8 cellular contexts compared by ENCODE assay signal in genomic region chr14:67515386-67516079, GRCh38. TPM values are rescaled to one million over a fixed set of nuclear protein-coding genes. Genes with fewer than 3 reads are reported as not detected.
DNase-seq lines count a peak whose midpoint lies in the region; ATAC-seq and TF ChIP-seq lines count a peak whose summit lies in the region.

No MANE protein-coding gene starts in this region.

- peak overlapping the region; percentile 61 for H2AFZ ChIP-seq in KMS-11 (ENCODE audit: low read depth)

- H3K4me3 ChIP-seq in AG04450 (ENCODE audit: low read depth, low read length) (peak overlapping the region; percentile 65), KMS-11 (IDR thresholded peaks at IDR 0.05; ENCODE audit: insufficient read depth, low read depth, low read length) (no peak overlapping the region), psoas muscle (peak overlapping the region; percentile 93)

- H3K36me3 ChIP-seq in KMS-11 (ENCODE audit: insufficient read depth) (no peaks in the 10 kb centered on the region), psoas muscle (ENCODE audit: insufficient read depth in 1 of 2, low read depth in 1 of 2) (no peaks in the 10 kb centered on the region)

- no peak overlapping the region for H3K27ac ChIP-seq in AG04450 (ENCODE audit: low read depth, low read length)
- H3K27ac ChIP-seq in KMS-11 = no peak overlapping the region
- no peak overlapping the region for H3K27ac ChIP-seq in psoas muscle

- H3K4me1 Mint-ChIP-seq in activated T-helper 1 cell treated with anti-CD3 and anti-CD28 coated beads, Interleukin-12 subunit alpha, Interleukin-12 subunit beta, Interleukin-2, Interleukin-4 antibody, amounts not matched to agents 30 ng/mL and 10 ng/mL and 1 ng/mL, durations not matched to agents 14 hours and 24 hours and 36 hours (ENCODE audit: low read depth) = peaks cover 9% of the 10 kb centered on the region

- H3K9me3 ChIP-seq in AG04450 (ENCODE audit: control insufficient read depth, insufficient read depth, low read length) (no peaks in the 10 kb centered on the region), psoas muscle (no peaks in the 10 kb centered on the region)

- CTCF ChIA-PET in AG04450 (lab: Charles Lee) = interaction anchor here (2.2 to 2.3 kb wide), 2 partner anchors 11 to 55 kb away, joined by 15 to 17 read pairs; no protein-coding TSS in a partner anchor

- TF ChIP-seq CTCF in AG04450 (IDR thresholded peaks at IDR 0.05; ENCODE audit: low read depth, low read length) (no peak), KMS-11 (conservative IDR thresholded peaks at IDR 0.05; ENCODE audit: low read depth, low read length) (no peak), psoas muscle (IDR thresholded peaks at IDR 0.05) (no peak)

- no peaks in the 10 kb centered on the region for H3K9me3 Mint-ChIP-seq in activated T-helper 1 cell treated with anti-CD3 and anti-CD28 coated beads, Interleukin-12 subunit alpha, Interleukin-12 subunit beta, Interleukin-2, Interleukin-4 antibody, amounts not matched to agents 30 ng/mL and 10 ng/mL and 1 ng/mL, durations not matched to agents 14 hours and 24 hours and 36 hours

- H3K27me3 ChIP-seq in AG04450 (ENCODE audit: control insufficient read depth, insufficient read depth, low read length) (peaks cover 65% of the 10 kb centered on the region), KMS-11 (ENCODE audit: insufficient read depth, low read depth) (no peaks in the 10 kb centered on the region), psoas muscle (ENCODE audit: insufficient read depth in 3 of 3, low read length in 2 of 3) (no peaks in the 10 kb centered on the region)

- POLR2A ChIA-PET in AG04450 (lab: Yijun Ruan, JAX) = no interaction called here

- H3K4me2 ChIP-seq in KMS-11 = peak overlapping the region; percentile 34; the same call in 1 of the 2 replicates

- no peak overlapping the region for H3K27ac Mint-ChIP-seq in activated T-helper 1 cell treated with anti-CD3 and anti-CD28 coated beads, Interleukin-12 subunit alpha, Interleukin-12 subunit beta, Interleukin-2, Interleukin-4 antibody, amounts not matched to agents 30 ng/mL and 10 ng/mL and 1 ng/mL, durations not matched to agents 14 hours and 24 hours and 36 hours

- 8 to 16% (median 14%) methylated on average over 32 to 45 of the region's 45 CpGs for WGBS in psoas muscle, 3 donors

- ATAC-seq in GM18867 (IDR thresholded peaks at IDR 0.05; ENCODE audit: unreplicated experiment) (peak; percentile 63), Right ventricle myocardium superior (ENCODE audit: poor library complexity) (peak; percentile 12), psoas muscle (peak; percentile 18 to 36 (median 30))

- H3K4me1 ChIP-seq in KMS-11 (ENCODE audit: low read depth, poor library complexity, severe bottlenecking) (peaks cover 4% of the 10 kb centered on the region), psoas muscle (no peaks in the 10 kb centered on the region)

- H3K27me3 Mint-ChIP-seq in activated T-helper 1 cell treated with anti-CD3 and anti-CD28 coated beads, Interleukin-12 subunit alpha, Interleukin-12 subunit beta, Interleukin-2, Interleukin-4 antibody, amounts not matched to agents 30 ng/mL and 10 ng/mL and 1 ng/mL, durations not matched to agents 14 hours and 24 hours and 36 hours (ENCODE audit: insufficient read depth) = peaks cover 45% of the 10 kb centered on the region

- intact Hi-C loops in activated T-helper 1 cell treated with anti-CD3 and anti-CD28 coated beads, Interleukin-12 subunit alpha, Interleukin-12 subunit beta, Interleukin-2, Interleukin-4 antibody, amounts not matched to agents 30 ng/mL and 10 ng/mL and 1 ng/mL, durations not matched to agents 14 hours and 24 hours and 36 hours (cut with micrococcal nuclease) = loop anchor here (1.0 to 2.0 kb wide), 2 partner anchors 17 to 27 kb away; partner anchors contain the start of genes PLEKHH1 and TMEM229B
- intact Hi-C loops in Right ventricle myocardium superior (cut with DNase I) = no loop called here
- intact Hi-C loops in psoas muscle (cut with DNase I) = no loop called here

- H4K20me1 ChIP-seq in KMS-11 (ENCODE audit: insufficient read depth) = no peaks in the 10 kb centered on the region

- no peaks in the 10 kb centered on the region for H3K79me2 ChIP-seq in KMS-11 (ENCODE audit: insufficient read depth, low read depth)

- H3K4me3 Mint-ChIP-seq in activated T-helper 1 cell treated with anti-CD3 and anti-CD28 coated beads, Interleukin-12 subunit alpha, Interleukin-12 subunit beta, Interleukin-2, Interleukin-4 antibody, amounts not matched to agents 30 ng/mL and 10 ng/mL and 1 ng/mL, durations not matched to agents 14 hours and 24 hours and 36 hours = peak overlapping the region; percentile 47

- no peaks in the 10 kb centered on the region for H3K36me3 Mint-ChIP-seq in activated T-helper 1 cell treated with anti-CD3 and anti-CD28 coated beads, Interleukin-12 subunit alpha, Interleukin-12 subunit beta, Interleukin-2, Interleukin-4 antibody, amounts not matched to agents 30 ng/mL and 10 ng/mL and 1 ng/mL, durations not matched to agents 14 hours and 24 hours and 36 hours (ENCODE audit: low read depth)

- no peak for DNase-seq in AG04450 (ENCODE audit: low read depth, low spot score)
- DNase-seq in activated T-helper 1 cell treated with anti-CD3 and anti-CD28 coated beads, Interleukin-12 subunit alpha, Interleukin-12 subunit beta, Interleukin-2, Interleukin-4 antibody, amounts not matched to agents 30 ng/mL and 10 ng/mL and 1 ng/mL, durations not matched to agents 14 hours and 24 hours and 36 hours (ENCODE audit: low spot score) = peak; percentile 20
- peak; percentile 55 for DNase-seq in Right ventricle myocardium superior
- peak in 1 of 2 donors; percentile 49 for DNase-seq in psoas muscle
- no peak for DNase-seq in GM19240 (ENCODE audit: insufficient read length, low spot score)
- DNase-seq in MV-4-11 (lab: John Stamatoyannopoulos, UW) = no peak

- H3K9ac ChIP-seq in KMS-11 = peak overlapping the region; percentile 27; the same call in 1 of the 2 replicates

RNA-seq across cellular contexts. Expression of gene PLEKHH1, which starts 17.6 kb away (rescaled TPM):
- polyA plus RNA-seq in AG04450 (2011; rRNA removed) = 0.15 and 0.19 TPM in 2 replicates
- 0.30 and 0.41 TPM in 2 replicates for polyA minus RNA-seq in AG04450 (2011; rRNA and poly(A)+ RNA removed)
- total RNA-seq in activated T-helper 1 cell treated with anti-CD3 and anti-CD28 coated beads, Interleukin-12 subunit alpha, Interleukin-12 subunit beta, Interleukin-2, Interleukin-4 antibody, amounts not matched to agents 30 ng/mL and 10 ng/mL and 1 ng/mL, durations not matched to agents 14 hours and 24 hours and 36 hours = 0.96 and 2.4 TPM in 2 replicates
- total RNA-seq in Right ventricle myocardium superior = 4.4 TPM
- 1 to 10 TPM; 1.1 to 4.5 (median 2.5) TPM for total RNA-seq in psoas muscle
- polyA plus RNA-seq in psoas muscle = 1 to 10 TPM; 1.4 to 3.4 (median 2.5) TPM

RNA-seq across cellular contexts. Expression of gene TMEM229B, which starts 27.0 kb away (rescaled TPM):
- polyA plus RNA-seq in AG04450 (2011; rRNA removed) (0.05 and 0.07 TPM in 2 replicates), psoas muscle (under 1 TPM; 0.14 to 0.52 (median 0.48) TPM)
- not detected in 2 replicates for polyA minus RNA-seq in AG04450 (2011; rRNA and poly(A)+ RNA removed)
- total RNA-seq in activated T-helper 1 cell treated with anti-CD3 and anti-CD28 coated beads, Interleukin-12 subunit alpha, Interleukin-12 subunit beta, Interleukin-2, Interleukin-4 antibody, amounts not matched to agents 30 ng/mL and 10 ng/mL and 1 ng/mL, durations not matched to agents 14 hours and 24 hours and 36 hours = 1.7 and 1.8 TPM in 2 replicates
- total RNA-seq in Right ventricle myocardium superior (2.3 TPM), psoas muscle (1 to 10 TPM in 1 of 4 donors, under 1 TPM in 3; 0.46 to 1.2 (median 0.72) TPM)

Comparison
In these comparisons a context has a peak if more than half of its experiments do, and no peak if none do; other contexts are left out.
1. DNase-seq: peak in activated T-helper 1 cell treated with anti-CD3 and anti-CD28 coated beads, Interleukin-12 subunit alpha, Interleukin-12 subunit beta, Interleukin-2, Interleukin-4 antibody, amounts not matched to agents 30 ng/mL and 10 ng/mL and 1 ng/mL, durations not matched to agents 14 hours and 24 hours and 36 hours (single experiment) and Right ventricle myocardium superior (single experiment); none in AG04450 (single experiment), GM19240 (single experiment) and MV-4-11 (single experiment).
2. ATAC-seq: peak in every context shown above with its lines; median percentile 63 in GM18867; 30 in psoas muscle; 12 in Right ventricle myocardium superior.